Comparison of ENCODE assay signal across 1 cellular context in genomic region chr17:1460233-1460632, GRCh38.
TF ChIP-seq lines count a peak whose summit lies in the region.

No MANE protein-coding gene starts in this region.

TF ChIP-seq in HepG2, 621 proteins besides CTCF, POLR2A, EP300 and RAD21 (continued from another document and continues in another):
- TF ChIP-seq DMTF1 (CRISPR knock-in tag; IDR thresholded peaks at IDR 0.05) (no peak), ATF7-NPFF (CRISPR knock-in tag; IDR thresholded peaks at IDR 0.05; ENCODE audit: low read depth) (no peak), ZNF362 (CRISPR knock-in tag; IDR thresholded peaks at IDR 0.05; ENCODE audit: borderline replicate concordance) (no peak), RORA (CRISPR knock-in tag; IDR thresholded peaks at IDR 0.05) (no peak), SALL2 (CRISPR knock-in tag; IDR thresholded peaks at IDR 0.05) (no peak), BHLHE40 (IDR thresholded peaks at IDR 0.05; ENCODE audit: low read length) (no peak), HDAC1 (CRISPR knock-in tag; IDR thresholded peaks at IDR 0.05) (no peak), ATAD3A (CRISPR knock-in tag; IDR thresholded peaks at IDR 0.05) (no peak), MAF1 (CRISPR knock-in tag; IDR thresholded peaks at IDR 0.05; ENCODE audit: borderline replicate concordance) (no peak), JUND (CRISPR knock-in tag; IDR thresholded peaks at IDR 0.05) (0 out of 2 replicates have a peak, but pooled peaks have one; percentile 23), ZNF318 (CRISPR knock-in tag; IDR thresholded peaks at IDR 0.05) (no peak), DRAP1 (CRISPR knock-in tag; IDR thresholded peaks at IDR 0.05) (no peak), SNAI1 (CRISPR knock-in tag; IDR thresholded peaks at IDR 0.05; ENCODE audit: borderline replicate concordance) (no peak), E2F1 (CRISPR knock-in tag; IDR thresholded peaks at IDR 0.05) (no peak), ZHX1 (CRISPR knock-in tag; IDR thresholded peaks at IDR 0.05; ENCODE audit: low read depth) (no peak), ZNF180 (CRISPR knock-in tag; IDR thresholded peaks at IDR 0.05; ENCODE audit: borderline replicate concordance, low read depth) (no peak), ZBTB34 (CRISPR knock-in tag; IDR thresholded peaks at IDR 0.05) (no peak), RARA (CRISPR knock-in tag; IDR thresholded peaks at IDR 0.05) (peak; percentile 23; the same call in 1 of the 2 replicates), IKZF5 (CRISPR knock-in tag; IDR thresholded peaks at IDR 0.05) (peak; percentile 47; the same call in 1 of the 2 replicates), ARID2 (CRISPR knock-in tag; IDR thresholded peaks at IDR 0.05; ENCODE audit: borderline replicate concordance) (no peak), FOSL2 (CRISPR knock-in tag; IDR thresholded peaks at IDR 0.05) (peak; percentile 92), MEIS2 (CRISPR knock-in tag; IDR thresholded peaks at IDR 0.05) (no peak), ZSCAN25 (CRISPR knock-in tag; IDR thresholded peaks at IDR 0.05) (no peak), ARHGAP35 (CRISPR knock-in tag; IDR thresholded peaks at IDR 0.05; ENCODE audit: borderline replicate concordance) (no peak), ZSCAN29 (CRISPR knock-in tag; conservative IDR thresholded peaks at IDR 0.05) (no peak), BRF2 (CRISPR knock-in tag; IDR thresholded peaks at IDR 0.05) (no peak), NCOA2 (CRISPR knock-in tag; IDR thresholded peaks at IDR 0.05) (no peak), NFATC3 (CRISPR knock-in tag; IDR thresholded peaks at IDR 0.05) (no peak), ZNF563 (CRISPR knock-in tag; IDR thresholded peaks at IDR 0.05) (no peak), EZH2 (conservative IDR thresholded peaks at IDR 0.05; ENCODE audit: low read depth, low read length) (no peak), ZNF275 (CRISPR knock-in tag; IDR thresholded peaks at IDR 0.05; ENCODE audit: borderline replicate concordance) (no peak), ZNF746 (CRISPR knock-in tag; IDR thresholded peaks at IDR 0.05) (no peak), IRF9 (CRISPR knock-in tag; IDR thresholded peaks at IDR 0.05; ENCODE audit: borderline replicate concordance) (no peak), CREBL2 (CRISPR knock-in tag; IDR thresholded peaks at IDR 0.05; ENCODE audit: borderline replicate concordance) (no peak), ZNF749 (CRISPR knock-in tag; IDR thresholded peaks at IDR 0.05; ENCODE audit: borderline replicate concordance) (no peak)
